In the genomic region with DNA sequence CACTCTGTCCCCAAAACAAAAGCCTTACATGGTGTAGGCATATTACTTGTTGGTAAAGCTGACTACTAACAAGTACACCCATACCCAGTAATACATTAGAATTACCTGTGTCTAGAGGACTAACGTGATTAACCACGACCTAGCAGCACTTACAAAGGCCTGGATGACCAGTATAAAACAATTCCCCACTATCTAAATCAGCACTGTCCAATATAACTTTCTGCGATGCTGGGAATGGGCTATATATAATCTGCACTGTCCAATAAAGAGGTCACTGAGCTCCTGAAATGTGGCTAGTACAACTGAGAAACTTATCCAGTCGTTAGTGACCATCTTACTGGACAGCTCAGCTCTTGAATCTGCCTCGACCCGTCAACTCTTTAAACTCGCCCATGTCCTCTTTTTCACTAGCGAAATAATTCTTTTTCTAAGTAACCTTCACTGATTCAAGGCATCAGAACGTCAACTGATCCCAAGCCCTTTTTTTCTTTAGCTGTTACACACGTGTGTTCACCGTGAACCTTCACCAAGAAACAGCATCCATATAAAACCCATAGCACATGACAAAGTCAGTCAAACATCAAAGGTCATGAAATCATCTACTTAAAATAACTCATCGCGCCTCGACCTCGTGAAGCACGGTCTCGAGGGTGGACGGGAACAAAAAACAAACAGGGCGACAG, we compare ENCODE assay signal across 7 cellular contexts. TPM values are rescaled to one million over a fixed set of nuclear protein-coding genes. Genes with fewer than 3 reads are reported as not detected.
DNase-seq lines count a peak whose midpoint lies in the region; FAIRE-seq and TF ChIP-seq lines count a peak whose summit lies in the region.

No MANE protein-coding gene starts in this region.

- in situ Hi-C loops in GM13977 (cut with MboI; ENCODE audit: low pct_unique_long_range_greater_than_20kb, low sequenced_read_pairs, unreplicated experiment): no loop called here

- peak overlapping the region; percentile 79 for H3K9ac ChIP-seq in HUES6 (ENCODE audit: low read length)
- H3K9ac ChIP-seq in kidney (ENCODE audit: low read length in 2 of 2): peak overlapping the region; percentile 77 to 91

- H3K4me1 ChIP-seq in HUES6 (ENCODE audit: control insufficient read depth, insufficient read depth, low read length): peaks cover 16% of the 10 kb centered on the region
- peaks cover 28 to 40% of the 10 kb centered on the region in 2 donors for H3K4me1 ChIP-seq in adrenal gland (replicated peaks in 1 of 2)
- H3K4me1 ChIP-seq in kidney (ENCODE audit: control insufficient read depth in 1 of 2, insufficient read depth in 1 of 2, low read depth in 1 of 2, low read length in 2 of 2): peaks cover 18 to 26% of the 10 kb centered on the region in 2 donors
- peaks cover 64% of the 10 kb centered on the region for H3K4me1 ChIP-seq in suprapubic skin

- TF ChIP-seq CTCF in GM13977 (IDR thresholded peaks at IDR 0.05; ENCODE audit: extremely low read depth, insufficient read depth, missing control alignments) (no peak), adrenal gland (IDR thresholded peaks at IDR 0.05) (no peak), kidney (IDR thresholded peaks at IDR 0.05; ENCODE audit: borderline replicate concordance, extremely low read depth, insufficient read depth) (no peak), suprapubic skin (IDR thresholded peaks at IDR 0.05) (no peak)

- H3K27me3 ChIP-seq in HUES6 (ENCODE audit: control insufficient read depth, insufficient read depth, low read length) (no peaks in the 10 kb centered on the region), adrenal gland (no peaks in the 10 kb centered on the region), suprapubic skin (no peaks in the 10 kb centered on the region)

- DNase-seq in GM13977 (ENCODE audit: low spot score) (peak; percentile 24), adrenal gland (no peak), kidney (no peak), suprapubic skin (ENCODE audit: low spot score in 2 of 2) (no peak), dedifferentiated amniotic fluid mesenchymal stem cell (ENCODE audit: extremely low spot score) (no peak), DMS53 (lab: John Stamatoyannopoulos, UW) (no peak)

- 2 to 6% (median 4%) methylated on average over 19 of the region's 19 CpGs for WGBS in adrenal gland, 4 donors
- 2% methylated on average over 19 of the region's 19 CpGs for WGBS in suprapubic skin

- peak overlapping the region; percentile 66; the same call in 1 of the 2 replicates for H3K27ac ChIP-seq in HUES6 (ENCODE audit: low read depth, low read length)
- peak overlapping the region; percentile 84 to 97 (median 96) for H3K27ac ChIP-seq in adrenal gland
- peak overlapping the region; percentile 99 to 100 for H3K27ac ChIP-seq in kidney (ENCODE audit: low read depth in 2 of 2, low read length in 2 of 2)
- H3K27ac ChIP-seq in suprapubic skin: peak overlapping the region; percentile 99

- intact Hi-C loops in adrenal gland (cut with DNase I): no loop called here
- intact Hi-C loops in kidney (cut with DNase I): no loop called here

- H3K4me3 ChIP-seq in HUES6 (ENCODE audit: low read depth, low read length) (peak overlapping the region; percentile 98), adrenal gland (peak overlapping the region; percentile 13 to 65 (median 52)), kidney (ENCODE audit: low read length in 2 of 2) (peak overlapping the region; percentile 72 to 83), suprapubic skin (peak overlapping the region; percentile 97)

- TF ChIP-seq POLR2A in adrenal gland (IDR thresholded peaks at IDR 0.05) (no peak), suprapubic skin (IDR thresholded peaks at IDR 0.05) (no peak)

- H3K9me3 ChIP-seq in HUES6 (ENCODE audit: control insufficient read depth, insufficient read depth, low read depth, low read length): no peaks in the 10 kb centered on the region; the same call in 1 of the 2 replicates
- H3K9me3 ChIP-seq in adrenal gland (replicated peaks in 1 of 3): no peaks in the 10 kb centered on the region
- no peaks in the 10 kb centered on the region for H3K9me3 ChIP-seq in kidney (ENCODE audit: control insufficient read depth in 1 of 2, low read length in 2 of 2)
- no peaks in the 10 kb centered on the region for H3K9me3 ChIP-seq in suprapubic skin

- H3K36me3 ChIP-seq in HUES6 (ENCODE audit: control insufficient read depth, insufficient read depth, low read length) (no peaks in the 10 kb centered on the region), adrenal gland (replicated peaks in 1 of 2) (no peaks in the 10 kb centered on the region), kidney (ENCODE audit: control insufficient read depth in 1 of 2, insufficient read depth in 2 of 2, low read length in 2 of 2) (no peaks in the 10 kb centered on the region), suprapubic skin (no peaks in the 10 kb centered on the region)

- FAIRE-seq in kidney (lab: Jason Lieb, UNC): no peak

- TF ChIP-seq EP300 in suprapubic skin (IDR thresholded peaks at IDR 0.05): no peak

RNA-seq across cellular contexts. Expression of gene CIPC, which starts 0.9 kb away (rescaled TPM):
- total RNA-seq in adrenal gland (10 to 100 TPM; 23.2 to 48.6 (median 28.8) TPM), kidney (23.5 TPM), suprapubic skin (10 to 100 TPM; 47.2 to 79.0 (median 53.9) TPM)
- polyA plus RNA-seq in adrenal gland (10 to 100 TPM in 1 of 3 donors, 1 to 10 TPM in 2; 3.7 to 16.1 (median 5.6) TPM), kidney (ENCODE audit: insufficient read depth, low read depth, low replicate concordance) (12.8 TPM)

RNA-seq across cellular contexts. Expression of gene ZDHHC22, which starts 44.4 kb away (rescaled TPM):
- total RNA-seq in adrenal gland (1 to 10 TPM in 1 of 8 donors, under 1 TPM in 2, not detected in 5; 0.23 to 1.2 (median 0.28) TPM), kidney (not detected), suprapubic skin (not detected)
- polyA plus RNA-seq in adrenal gland (under 1 TPM in 1 of 3 donors, not detected in 2; 0.24 TPM), kidney (ENCODE audit: insufficient read depth, low read depth, low replicate concordance) (not detected)
